Comparison of ENCODE assay signal across 9 cellular contexts in the genomic region with DNA sequence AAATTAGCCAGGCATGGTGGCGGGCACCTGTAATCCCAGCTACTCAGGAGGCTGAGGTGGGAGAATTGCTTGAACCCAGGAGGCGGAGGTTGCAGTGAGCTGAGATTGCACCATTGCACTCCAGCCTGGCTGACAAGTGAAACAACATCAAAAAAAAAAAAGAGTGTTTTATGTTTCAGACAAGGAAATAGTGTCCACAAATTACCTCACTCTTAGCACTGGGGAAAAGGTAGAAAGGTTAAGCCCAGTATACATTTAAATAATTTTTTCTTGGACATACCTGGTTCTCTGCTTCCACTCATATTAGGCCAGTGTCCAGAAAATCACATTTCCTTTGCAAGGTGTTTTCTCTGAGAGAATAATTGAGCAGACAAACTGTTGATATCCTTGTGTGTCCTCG. TPM values are rescaled to one million over a fixed set of nuclear protein-coding genes. Genes with fewer than 3 reads are reported as not detected.
"Had no signal": no experiment of that assay in that cellular context is flagged by ENCODE, and none has a peak within 500 bp of the region (broad histone marks: within the 10 kb centered on the region; RNA-seq: fewer than 3 reads in every experiment).

No MANE protein-coding gene starts in this region.

RNA-seq across cellular contexts. Expression of a gene that starts 25.4 kb away (rescaled TPM):
- total RNA-seq: activated B cell treated with CpG ODN at 0.5 μM for 24 hours; activated CD4-positive, alpha-beta memory T cell treated with anti-CD3 and anti-CD28 coated beads for 36 hours; activated CD4-positive, alpha-beta T cell treated with anti-CD3 and anti-CD28 coated beads, Interleukin-2, amount 10 ng/mL, durations not matched to agents 7 days and 5 days; activated CD8-positive, alpha-beta memory T cell treated with anti-CD3 and anti-CD28 coated beads, Interleukin-2, amount 10 ng/mL, durations not matched to agents 7 days and 5 days; activated CD8-positive, alpha-beta T cell treated with anti-CD3 and anti-CD28 coated beads for 36 hours; activated CD8-positive, alpha-beta T cell treated with anti-CD3 and anti-CD28 coated beads, Interleukin-2, amount 10 ng/mL, durations not matched to agents 7 days and 5 days; T-cell; T-helper 2 cell treated with Interferon-gamma antibody and Interleukin-4, amounts not matched to agents 100 ng/mL and 5 ng/mL, for 36 hours; WTC11 had no signal
